15 cellular contexts compared by ENCODE assay signal in genomic region chr18:22174341-22175148, GRCh38. TPM values are rescaled to one million over a fixed set of nuclear protein-coding genes. Genes with fewer than 3 reads are reported as not detected.
DNase-seq lines count a peak whose midpoint lies in the region; ATAC-seq, FAIRE-seq and TF ChIP-seq lines count a peak whose summit lies in the region.
"Had no signal": no experiment of that assay in that cellular context is flagged by ENCODE, and none has a peak within 500 bp of the region (broad histone marks: within the 10 kb centered on the region; RNA-seq: fewer than 3 reads in every experiment).

No MANE protein-coding gene starts in this region.

- H3K9me3 Mint-ChIP-seq in astrocyte (ENCODE audit: unreplicated experiment) = peaks cover 14% of the 10 kb centered on the region
- peaks cover 6% of the 10 kb centered on the region for H3K9me3 Mint-ChIP-seq in neural progenitor cell
- H3K9me3 Mint-ChIP-seq: activated CD4-positive, alpha-beta memory T cell treated with anti-CD3 and anti-CD28 coated beads for 36 hours; stimulated activated naive CD8-positive, alpha-beta T cell treated with anti-CD3 and anti-CD28 coated beads, Interleukin-15, Interleukin-2, amounts not matched to agents 100 ng/mL and 50 ng/mL, for 24 hours had no signal

- H3K79me2 ChIP-seq in astrocyte (ENCODE audit: insufficient read depth, low read length) = peaks cover 96% of the 10 kb centered on the region
- no peaks in the 10 kb centered on the region for H3K79me2 ChIP-seq in neural progenitor cell (ENCODE audit: low read depth)
- no peaks in the 10 kb centered on the region for H3K79me2 ChIP-seq in Karpas-422 (ENCODE audit: low read length)

- ATAC-seq in heart left ventricle = peak; percentile 23 to 58 (median 38)

- H3K4me1 Mint-ChIP-seq in astrocyte (ENCODE audit: low read depth, unreplicated experiment) (peaks cover 4% of the 10 kb centered on the region), neural progenitor cell (peaks cover 10% of the 10 kb centered on the region)

- peak overlapping the region; percentile 98 for H3K9ac ChIP-seq in astrocyte (ENCODE audit: low read length)
- no peak overlapping the region for H3K9ac ChIP-seq in neural progenitor cell
- H3K9ac ChIP-seq in Karpas-422 (ENCODE audit: low read length) = no peak overlapping the region

- no peaks in the 10 kb centered on the region for H3K9me2 ChIP-seq in Karpas-422 (replicated peaks; ENCODE audit: insufficient read depth, low read length)

- H4K20me1 ChIP-seq in astrocyte (ENCODE audit: insufficient read depth, low read length) = peaks cover 89% of the 10 kb centered on the region
- H4K20me1 ChIP-seq in neural progenitor cell (ENCODE audit: low read depth) = peaks cover 86% of the 10 kb centered on the region
- no peaks in the 10 kb centered on the region for H4K20me1 ChIP-seq in Karpas-422 (ENCODE audit: insufficient read depth, low read depth, low read length)

- no peak overlapping the region for H3K27ac Mint-ChIP-seq in astrocyte (ENCODE audit: unreplicated experiment)
- H3K27ac Mint-ChIP-seq in neural progenitor cell = no peak overlapping the region
- H3K27ac Mint-ChIP-seq: activated CD4-positive, alpha-beta memory T cell treated with anti-CD3 and anti-CD28 coated beads for 36 hours; activated naive CD8-positive, alpha-beta T cell; stimulated activated naive CD8-positive, alpha-beta T cell treated with anti-CD3 and anti-CD28 coated beads, Interleukin-15, Interleukin-2, amounts not matched to agents 100 ng/mL and 50 ng/mL, for 24 hours had no signal

- no peak for TF ChIP-seq POLR2A in heart left ventricle (IDR thresholded peaks at IDR 0.05)

- H3K4me3 ChIP-seq in astrocyte (ENCODE audit: insufficient read depth, low read depth, low read length) = peak overlapping the region; percentile 85
- H3K4me3 ChIP-seq in heart left ventricle = peak overlapping the region; percentile 51 to 97 (median 84)
- no peak overlapping the region for H3K4me3 ChIP-seq in neural progenitor cell
- no peak overlapping the region for H3K4me3 ChIP-seq in Karpas-422 (ENCODE audit: low read length)

- intact Hi-C loops in heart left ventricle (cut with DNase I) = loop anchor here in 9 of 10 donors (5.0 to 10.0 kb wide), 9 partner anchors 93 to 388 kb away; no protein-coding TSS in a partner anchor

- DNase-seq in D721Med (ENCODE audit: insufficient read length, low spot score) (no peak), astrocyte (ENCODE audit: low read depth) (no peak), heart left ventricle (peak in 1 of 5 donors; percentile 49), neural progenitor cell (ENCODE audit: low spot score) (peak; percentile 41), T-helper 2 cell (no peak), Karpas-422 (no peak), NCI-H82 (lab: John Stamatoyannopoulos, UW) (no peak), HT-29 (ENCODE audit: low spot score) (no peak)
- DNase-seq: activated CD4-positive, alpha-beta memory T cell treated with anti-CD3 and anti-CD28 coated beads for 36 hours; DND-41 had no signal

- H3K4me2 ChIP-seq in astrocyte (ENCODE audit: low read length) = peak overlapping the region; percentile 93
- H3K4me2 ChIP-seq in neural progenitor cell = no peak overlapping the region
- H3K4me2 ChIP-seq in Karpas-422 (ENCODE audit: low read depth, low read length, poor library complexity, severe bottlenecking) = no peak overlapping the region

- no peak overlapping the region for H3K27ac ChIP-seq in astrocyte (ENCODE audit: low read depth, low read length)
- peak overlapping the region; percentile 77 to 100 (median 97) for H3K27ac ChIP-seq in heart left ventricle
- no peak overlapping the region for H3K27ac ChIP-seq in neural progenitor cell
- no peak overlapping the region for H3K27ac ChIP-seq in Karpas-422 (ENCODE audit: low read length)
- H3K27ac ChIP-seq: epithelial cell of prostate had no signal

- H3K4me1 ChIP-seq in astrocyte (ENCODE audit: insufficient read depth, low read length) = peaks cover 33% of the 10 kb centered on the region
- peaks cover 0 to 14% (median 4%) of the 10 kb centered on the region in 12 donors for H3K4me1 ChIP-seq in heart left ventricle
- peaks cover 9% of the 10 kb centered on the region for H3K4me1 ChIP-seq in neural progenitor cell
- no peaks in the 10 kb centered on the region for H3K4me1 ChIP-seq in Karpas-422 (ENCODE audit: low read length)

- H2AFZ ChIP-seq in astrocyte (ENCODE audit: low read depth, low read length) (no peak overlapping the region), neural progenitor cell (replicated peaks) (no peak overlapping the region), Karpas-422 (ENCODE audit: low read length) (no peak overlapping the region)

- whole genome bisulfite sequencing in heart left ventricle, 4 donors = 31 to 44% (median 38%) methylated on average over 6 of the region's 6 CpGs

- H3K36me3 Mint-ChIP-seq in astrocyte (ENCODE audit: low read depth, unreplicated experiment) (peaks cover 29% of the 10 kb centered on the region), neural progenitor cell (no peaks in the 10 kb centered on the region)
- H3K36me3 Mint-ChIP-seq: activated naive CD8-positive, alpha-beta T cell had no signal

- H3F3A ChIP-seq in neural progenitor cell (ENCODE audit: low read depth) = peaks cover 21% of the 10 kb centered on the region

- H3K4me3 Mint-ChIP-seq in astrocyte (ENCODE audit: unreplicated experiment) (peak overlapping the region; percentile 84), neural progenitor cell (no peak overlapping the region)
- H3K4me3 Mint-ChIP-seq: activated CD4-positive, alpha-beta memory T cell treated with anti-CD3 and anti-CD28 coated beads for 36 hours; activated naive CD8-positive, alpha-beta T cell; stimulated activated naive CD8-positive, alpha-beta T cell treated with anti-CD3 and anti-CD28 coated beads, Interleukin-15, Interleukin-2, amounts not matched to agents 100 ng/mL and 50 ng/mL, for 24 hours had no signal

- peaks cover 60% of the 10 kb centered on the region for H3K27me3 Mint-ChIP-seq in astrocyte (ENCODE audit: low read depth, unreplicated experiment)
- peaks cover 70% of the 10 kb centered on the region for H3K27me3 Mint-ChIP-seq in neural progenitor cell (ENCODE audit: insufficient read depth, low read depth)

- peak; percentile 21 for TF ChIP-seq CTCF in D721Med (IDR thresholded peaks at IDR 0.05; ENCODE audit: insufficient read depth, missing control alignments)
- no peak for TF ChIP-seq CTCF in astrocyte (IDR thresholded peaks at IDR 0.05; ENCODE audit: insufficient read depth, low read depth, low read length)
- TF ChIP-seq CTCF in heart left ventricle (IDR thresholded peaks at IDR 0.05) = peak in 2 of 12 donors; percentile 12 to 18
- peak; percentile 13 for TF ChIP-seq CTCF in neural progenitor cell (IDR thresholded peaks at IDR 0.05)

- H3K9me3 ChIP-seq in astrocyte (ENCODE audit: insufficient read depth, low read depth, low read length) (no peaks in the 10 kb centered on the region), heart left ventricle (no peaks in the 10 kb centered on the region), neural progenitor cell (ENCODE audit: low read depth) (no peaks in the 10 kb centered on the region), Karpas-422 (ENCODE audit: low read length) (no peaks in the 10 kb centered on the region)

- H3K36me3 ChIP-seq in astrocyte (ENCODE audit: insufficient read depth, low read length) (peaks cover 15% of the 10 kb centered on the region), heart left ventricle (peaks cover 0 to 54% (median 19%) of the 10 kb centered on the region in 9 donors), neural progenitor cell (no peaks in the 10 kb centered on the region), Karpas-422 (ENCODE audit: insufficient read depth, low read length) (no peaks in the 10 kb centered on the region)

- H3K27me3 ChIP-seq in astrocyte (ENCODE audit: insufficient read depth, low read length) (peaks cover 23% of the 10 kb centered on the region), heart left ventricle (peaks cover 0 to 54% (median 0%) of the 10 kb centered on the region in 9 donors), neural progenitor cell (peaks cover 100% of the 10 kb centered on the region), Karpas-422 (ENCODE audit: low read length) (no peaks in the 10 kb centered on the region)

- FAIRE-seq in D721Med (lab: Jason Lieb, UNC) (no peak), astrocyte (lab: Jason Lieb, UNC) (no peak)
- FAIRE-seq: GM12892 had no signal

RNA-seq across cellular contexts. Expression of gene GATA6, which starts 5.2 kb away (rescaled TPM):
- 9.4 and 10.9 TPM in 2 replicates for total RNA-seq in astrocyte
- total RNA-seq in heart left ventricle = 10 to 100 TPM; 44.9 to 97.7 (median 76.3) TPM
- 10 to 100 TPM; 42.1 to 52.6 TPM for polyA plus RNA-seq in heart left ventricle
- 0.26 and 0.28 TPM in 2 replicates for total RNA-seq in neural progenitor cell (ENCODE audit: low replicate concordance)
- not detected in 2 replicates for total RNA-seq in Karpas-422 (2014; rRNA removed; shearing (Covaris generic); ENCODE audit: low replicate concordance)
- total RNA-seq in HT-29 (2014; rRNA removed; shearing (Covaris generic)) = 66.5 and 73.8 TPM in 2 replicates
- total RNA-seq: T-helper 1 cell treated with Interleukin-12 subunit alpha and Interleukin-12 subunit beta and Interleukin-4 antibody, amounts not matched to agents 30 ng/mL and 1 ng/mL, for 36 hours had no signal

Comparison
In these comparisons a context has a peak if more than half of its experiments do, and no peak if none do; other contexts are left out.
1. H3K27ac ChIP-seq: peak in heart left ventricle (12 of 12); none in astrocyte (single experiment), neural progenitor cell (single experiment) and Karpas-422 (single experiment).
2. H3K4me3 ChIP-seq: peak in astrocyte (single experiment) and heart left ventricle (12 of 12); none in neural progenitor cell (single experiment) and Karpas-422 (single experiment).